In the genomic region with DNA sequence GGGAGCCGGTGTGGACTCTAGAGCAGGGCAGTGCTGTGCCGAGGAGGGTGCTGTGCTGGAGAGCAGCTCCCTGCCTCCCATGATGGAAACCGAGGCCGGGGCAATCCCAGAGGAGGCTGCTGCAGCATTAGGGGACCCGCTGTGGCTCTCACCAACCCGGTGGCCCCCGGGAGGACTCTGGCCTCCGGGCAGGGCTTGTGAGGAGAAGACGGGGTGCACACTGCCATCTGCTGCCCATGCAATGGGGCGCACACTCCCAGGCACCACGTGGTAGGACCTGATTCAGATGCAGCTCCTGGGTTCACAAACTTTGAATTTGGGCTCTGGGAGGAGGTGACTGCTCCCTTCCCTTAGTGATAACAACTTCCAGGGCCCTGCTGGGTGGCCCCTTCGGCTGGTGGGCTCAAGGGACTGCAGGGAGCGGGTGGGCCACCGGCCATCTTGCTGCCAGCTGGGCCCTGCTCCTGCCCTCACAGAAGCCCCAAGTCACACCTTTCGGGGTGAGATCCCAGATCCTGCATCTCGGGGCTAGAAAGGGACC, we compare ENCODE assay signal across 8 cellular contexts.
DNase-seq lines count a peak whose midpoint lies in the region; ATAC-seq and TF ChIP-seq lines count a peak whose summit lies in the region.

No MANE protein-coding gene starts in this region.

- no peak overlapping the region for H3K4me3 Mint-ChIP-seq in WTC11

- peak; percentile 28 for TF ChIP-seq CTCF in AG09319 (IDR thresholded peaks at IDR 0.05; ENCODE audit: low read depth, low read length)
- TF ChIP-seq CTCF in WTC11 (IDR thresholded peaks at IDR 0.05), result no peak

- CTCF ChIA-PET in WTC11 (lab: Charles Lee), result interaction anchor here (0.5 to 12.0 kb wide), 19 partner anchors 9 to 342 kb away, joined by 3 to 74 read pairs (median 4); a partner anchor contains a TSS

- DNase-seq in AG09319 (ENCODE audit: extremely low read depth, low read depth) (no peak), H4 (ENCODE audit: low spot score) (peak; percentile 34), WTC11 (ENCODE audit: low spot score) (peak; percentile 25), left colon (peak; percentile 21 to 41), LoVo (ENCODE audit: low spot score) (no peak)

- POLR2A ChIA-PET in WTC11 (lab: Charles Lee), result no interaction called here

- peaks cover 24% of the 10 kb centered on the region for H3K27me3 Mint-ChIP-seq in WTC11 (ENCODE audit: low read depth)

- no peaks in the 10 kb centered on the region for H3K36me3 Mint-ChIP-seq in WTC11

- ATAC-seq in WTC11 (peak; percentile 40), left colon (peak; percentile 69), GM21529 (IDR thresholded peaks at IDR 0.05; ENCODE audit: unreplicated experiment) (no peak), GM21390 (IDR thresholded peaks at IDR 0.05; ENCODE audit: unreplicated experiment) (no peak), HG03045 (IDR thresholded peaks at IDR 0.05; ENCODE audit: unreplicated experiment) (no peak)

- intact Hi-C loops in left colon (cut with DNase I, micrococcal nuclease), result no loop called here

- H3K9me3 Mint-ChIP-seq in WTC11, result no peaks in the 10 kb centered on the region

- H3K27ac Mint-ChIP-seq in WTC11, result no peak overlapping the region

- H3K4me1 Mint-ChIP-seq in WTC11, result no peaks in the 10 kb centered on the region

TF ChIP-seq in WTC11, 78 proteins besides CTCF, POLR2A, EP300 and RAD21:
- TF ChIP-seq RORB (CRISPR knock-in tag; IDR thresholded peaks at IDR 0.05), result no peak
- TF ChIP-seq, protein P1, sequence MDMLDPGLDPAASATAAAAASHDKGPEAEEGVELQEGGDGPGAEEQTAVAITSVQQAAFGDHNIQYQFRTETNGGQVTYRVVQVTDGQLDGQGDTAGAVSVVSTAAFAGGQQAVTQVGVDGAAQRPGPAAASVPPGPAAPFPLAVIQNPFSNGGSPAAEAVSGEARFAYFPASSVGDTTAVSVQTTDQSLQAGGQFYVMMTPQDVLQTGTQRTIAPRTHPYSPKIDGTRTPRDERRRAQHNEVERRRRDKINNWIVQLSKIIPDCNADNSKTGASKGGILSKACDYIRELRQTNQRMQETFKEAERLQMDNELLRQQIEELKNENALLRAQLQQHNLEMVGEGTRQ (CRISPR knock-in tag; IDR thresholded peaks at IDR 0.05), result peak; percentile 63
- TF ChIP-seq, protein P2, sequence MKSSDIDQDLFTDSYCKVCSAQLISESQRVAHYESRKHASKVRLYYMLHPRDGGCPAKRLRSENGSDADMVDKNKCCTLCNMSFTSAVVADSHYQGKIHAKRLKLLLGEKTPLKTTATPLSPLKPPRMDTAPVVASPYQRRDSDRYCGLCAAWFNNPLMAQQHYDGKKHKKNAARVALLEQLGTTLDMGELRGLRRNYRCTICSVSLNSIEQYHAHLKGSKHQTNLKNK (CRISPR knock-in tag; IDR thresholded peaks at IDR 0.05), result no peak
- TF ChIP-seq, protein P3, sequence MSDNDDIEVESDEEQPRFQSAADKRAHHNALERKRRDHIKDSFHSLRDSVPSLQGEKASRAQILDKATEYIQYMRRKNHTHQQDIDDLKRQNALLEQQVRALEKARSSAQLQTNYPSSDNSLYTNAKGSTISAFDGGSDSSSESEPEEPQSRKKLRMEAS (CRISPR knock-in tag; IDR thresholded peaks at IDR 0.05), result 0 out of 2 replicates have a peak, but pooled peaks have one; percentile 34
- no peak for TF ChIP-seq ESRRA (CRISPR knock-in tag; IDR thresholded peaks at IDR 0.05; ENCODE audit: borderline replicate concordance)
- TF ChIP-seq ZNF416 (CRISPR knock-in tag; IDR thresholded peaks at IDR 0.05), result no peak
- TF ChIP-seq, protein P4, sequence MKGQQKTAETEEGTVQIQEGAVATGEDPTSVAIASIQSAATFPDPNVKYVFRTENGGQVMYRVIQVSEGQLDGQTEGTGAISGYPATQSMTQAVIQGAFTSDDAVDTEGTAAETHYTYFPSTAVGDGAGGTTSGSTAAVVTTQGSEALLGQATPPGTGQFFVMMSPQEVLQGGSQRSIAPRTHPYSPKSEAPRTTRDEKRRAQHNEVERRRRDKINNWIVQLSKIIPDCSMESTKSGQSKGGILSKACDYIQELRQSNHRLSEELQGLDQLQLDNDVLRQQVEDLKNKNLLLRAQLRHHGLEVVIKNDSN (CRISPR knock-in tag; IDR thresholded peaks at IDR 0.05), result peak; percentile 44; the same call in 1 of the 2 replicates

Comparison
In these comparisons a context has a peak if more than half of its experiments do, and no peak if none do; other contexts are left out.
1. DNase-seq: peak in H4 (single experiment), WTC11 (single experiment) and left colon (2 of 2); none in AG09319 (single experiment) and LoVo (single experiment).
2. ATAC-seq: peak in WTC11 (single experiment) and left colon (single experiment); none in GM21529 (single experiment), GM21390 (single experiment) and HG03045 (single experiment).